ENCODE assay signal across 6 cellular contexts in the genomic region with DNA sequence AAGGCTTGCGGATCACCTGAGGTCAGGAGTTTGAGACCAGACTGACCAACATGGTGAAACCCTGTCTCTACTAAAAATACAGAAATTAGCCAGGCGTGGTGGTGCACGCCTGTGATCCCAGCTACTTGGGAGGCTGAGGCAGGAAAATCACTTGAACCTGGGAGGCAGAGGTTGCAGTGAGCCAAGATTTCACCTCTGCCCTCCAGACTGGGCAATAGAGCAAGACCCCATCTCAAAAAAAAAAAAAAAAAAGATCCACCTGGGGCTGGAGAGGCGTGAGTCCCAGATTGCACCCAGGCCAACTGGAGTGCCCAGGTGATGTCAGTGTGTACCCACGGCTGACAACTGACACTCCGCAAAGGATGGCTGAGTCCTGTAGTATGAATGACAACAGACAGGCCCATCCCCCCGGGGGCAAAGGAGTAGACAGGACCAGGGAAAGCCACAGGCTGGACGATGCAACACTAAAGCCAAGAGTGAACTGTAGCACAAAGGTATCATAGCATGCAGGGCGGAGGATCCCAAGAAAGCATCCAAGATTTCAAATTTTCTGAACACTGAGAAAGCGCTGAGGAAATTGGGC. TPM values are rescaled to one million over a fixed set of nuclear protein-coding genes. Genes with fewer than 3 reads are reported as not detected.
DNase-seq lines count a peak whose midpoint lies in the region; ATAC-seq and TF ChIP-seq lines count a peak whose summit lies in the region.
"Not testable (repeated sequence)": the region's sequence is repeated elsewhere in the genome, so short reads cannot be mapped to it uniquely, and the experiment has no call there.

No MANE protein-coding gene starts in this region.

- H3K36me3 ChIP-seq in right lobe of liver: peaks cover 0 to 11% (median 9%) of the 10 kb centered on the region in 4 donors
- not testable (repeated sequence) for H3K36me3 ChIP-seq in ovary, sigmoid colon

- 88% methylated on average over 9 of the region's 10 CpGs for WGBS in right lobe of liver (ENCODE audit: insufficient coverage, low coverage, low lambda C conversion rate, missing lambda C conversion rate)
- 95 to 97% (median 96%) methylated on average over 10 of the region's 10 CpGs for WGBS in ovary, 3 donors
- 95 to 98% methylated on average over 10 of the region's 10 CpGs for WGBS in sigmoid colon, 2 donors

- H3K36me3 Mint-ChIP-seq in activated naive CD4-positive, alpha-beta T cell treated with anti-CD3 and anti-CD28 coated beads, Interleukin-2, amount 10 ng/mL, durations not matched to agents 7 days and 5 days: peaks cover 32% of the 10 kb centered on the region

- not testable (repeated sequence) for TF ChIP-seq CTCF in GM13977 (IDR thresholded peaks at IDR 0.05; ENCODE audit: extremely low read depth, insufficient read depth, missing control alignments); right lobe of liver (IDR thresholded peaks at IDR 0.05); ovary (IDR thresholded peaks at IDR 0.05); sigmoid colon (IDR thresholded peaks at IDR 0.05)

- intact Hi-C loops in cardiac septum (cut with DNase I); right lobe of liver (cut with DNase I); ovary (cut with DNase I); sigmoid colon (cut with DNase I): not testable (repeated sequence)

- not testable (repeated sequence) for ATAC-seq in right lobe of liver

- in situ Hi-C loops in GM13977 (cut with MboI; ENCODE audit: low pct_unique_long_range_greater_than_20kb, low sequenced_read_pairs, unreplicated experiment): not testable (repeated sequence)

- CTCF ChIA-PET in activated naive CD4-positive, alpha-beta T cell treated with anti-CD3 and anti-CD28 coated beads, Interleukin-2, amount 10 ng/mL, durations not matched to agents 7 days and 5 days (lab: Charles Lee): not testable (repeated sequence)

- not testable (repeated sequence) for H3K9me3 Mint-ChIP-seq in activated naive CD4-positive, alpha-beta T cell treated with anti-CD3 and anti-CD28 coated beads, Interleukin-2, amount 10 ng/mL, durations not matched to agents 7 days and 5 days

- not testable (repeated sequence) for H3K27ac Mint-ChIP-seq in activated naive CD4-positive, alpha-beta T cell treated with anti-CD3 and anti-CD28 coated beads, Interleukin-2, amount 10 ng/mL, durations not matched to agents 7 days and 5 days

- H3K27ac ChIP-seq in right lobe of liver, ovary, sigmoid colon: not testable (repeated sequence)

- H3K27me3 ChIP-seq in right lobe of liver, ovary, sigmoid colon: not testable (repeated sequence)

- TF ChIP-seq EP300 in ovary (IDR thresholded peaks at IDR 0.05); sigmoid colon (IDR thresholded peaks at IDR 0.05): not testable (repeated sequence)

- not testable (repeated sequence) for H3K4me3 Mint-ChIP-seq in activated naive CD4-positive, alpha-beta T cell treated with anti-CD3 and anti-CD28 coated beads, Interleukin-2, amount 10 ng/mL, durations not matched to agents 7 days and 5 days

- H3K4me1 ChIP-seq in right lobe of liver: peaks cover 0 to 20% (median 9%) of the 10 kb centered on the region in 4 donors
- not testable (repeated sequence) for H3K4me1 ChIP-seq in ovary (ENCODE audit: insufficient read depth); sigmoid colon

- H3K4me3 ChIP-seq in right lobe of liver, ovary, sigmoid colon: not testable (repeated sequence)

- H3K4me1 Mint-ChIP-seq in activated naive CD4-positive, alpha-beta T cell treated with anti-CD3 and anti-CD28 coated beads, Interleukin-2, amount 10 ng/mL, durations not matched to agents 7 days and 5 days: not testable (repeated sequence)

- not testable (repeated sequence) for H3K27me3 Mint-ChIP-seq in activated naive CD4-positive, alpha-beta T cell treated with anti-CD3 and anti-CD28 coated beads, Interleukin-2, amount 10 ng/mL, durations not matched to agents 7 days and 5 days

- TF ChIP-seq POLR2A in right lobe of liver (IDR thresholded peaks at IDR 0.05); ovary (IDR thresholded peaks at IDR 0.05); sigmoid colon (IDR thresholded peaks at IDR 0.05): not testable (repeated sequence)

- H3K9me3 ChIP-seq in right lobe of liver, ovary, sigmoid colon: not testable (repeated sequence)

- DNase-seq in GM13977 (ENCODE audit: low spot score) (peak; percentile 5), cardiac septum (ENCODE audit: low spot score) (peak; percentile 68), right lobe of liver (peak in 2 of 3 donors; percentile 11 to 42), ovary (peak in 3 of 5 donors; percentile 3 to 23 (median 11)), sigmoid colon (peak; percentile 11)
- peak; percentile 10 for DNase-seq in activated naive CD4-positive, alpha-beta T cell treated with anti-CD3 and anti-CD28 coated beads, Interleukin-2, amount 10 ng/mL, durations not matched to agents 7 days and 5 days

RNA-seq across cellular contexts. Expression of a gene that starts 14.9 kb away (rescaled TPM):
- 3.9 TPM for total RNA-seq in cardiac septum
- total RNA-seq in right lobe of liver: 10 to 100 TPM in 4 of 6 experiments, 1 to 10 TPM in 2; 6.2 to 42.7 (median 13.3) TPM
- total RNA-seq in ovary: 10 to 100 TPM in 1 of 7 donors, 1 to 10 TPM in 6; 2.7 to 15.2 (median 6.2) TPM
- polyA plus RNA-seq in ovary: 10 to 100 TPM in 1 of 2 donors, 1 to 10 TPM in 1; 6.3 to 10.0 TPM
- 10 to 100 TPM; 11.0 to 16.4 (median 13.9) TPM for total RNA-seq in sigmoid colon
- polyA plus RNA-seq in sigmoid colon: 10 to 100 TPM in 2 of 3 donors, 1 to 10 TPM in 1; 5.5 to 23.7 (median 16.8) TPM

Comparison
In these comparisons a context has a peak if more than half of its experiments do, and no peak if none do; other contexts are left out.
1. DNase-seq: peak in every context shown above with its lines; median percentile 68 in cardiac septum; 26 in right lobe of liver; 11 in ovary; 11 in sigmoid colon; 10 in activated naive CD4-positive, alpha-beta T cell treated with anti-CD3 and anti-CD28 coated beads, Interleukin-2, amount 10 ng/mL, durations not matched to agents 7 days and 5 days; 5 in GM13977.